ENCODE assay signal across 8 cellular contexts in the genomic region with DNA sequence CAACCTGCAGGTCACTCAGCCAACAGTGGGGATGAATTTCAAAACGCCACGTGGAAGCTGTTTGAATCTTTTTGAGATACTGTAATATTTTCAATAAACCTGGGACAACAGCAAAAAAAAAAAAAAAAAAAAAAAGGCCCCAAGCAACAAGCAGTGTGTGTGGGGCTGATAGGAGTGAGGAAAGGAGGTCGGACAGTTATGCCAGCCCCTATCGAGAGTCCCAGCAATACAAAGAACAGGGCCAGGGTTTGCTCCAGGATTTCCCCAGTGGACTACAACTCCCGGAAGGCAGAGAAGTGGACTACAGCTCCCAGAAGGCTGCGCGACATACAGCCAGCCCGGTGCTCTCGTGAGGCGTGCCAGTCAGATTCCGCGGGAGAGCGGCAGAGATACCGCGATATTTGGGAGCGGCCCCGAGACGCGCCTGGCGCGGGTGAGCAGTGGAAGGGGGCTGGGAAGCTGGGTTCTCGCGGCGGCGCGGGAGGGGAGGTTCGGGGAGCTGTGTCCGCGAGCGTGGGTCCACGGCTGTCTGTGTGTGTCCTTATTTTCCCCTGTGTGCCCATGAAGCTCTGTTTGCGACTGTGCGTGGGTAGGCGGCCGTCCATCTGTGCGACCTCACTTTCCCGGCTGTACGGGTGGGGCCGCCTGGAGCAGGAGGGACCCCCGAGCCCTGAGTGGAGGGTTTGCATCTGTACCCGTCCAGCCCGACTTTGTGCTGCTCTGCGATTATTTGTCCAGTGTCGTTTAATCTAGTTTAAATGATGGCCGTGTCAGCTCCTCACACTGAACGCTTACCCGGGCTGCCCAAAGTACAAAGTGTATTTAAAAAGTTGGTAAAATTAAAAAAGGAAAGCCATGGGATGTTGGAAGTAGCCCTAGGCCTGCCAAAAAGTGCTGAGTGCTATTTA. TPM values are rescaled to one million over a fixed set of nuclear protein-coding genes. Genes with fewer than 3 reads are reported as not detected.
DNase-seq lines count a peak whose midpoint lies in the region; ATAC-seq and TF ChIP-seq lines count a peak whose summit lies in the region.

A gene with protein sequence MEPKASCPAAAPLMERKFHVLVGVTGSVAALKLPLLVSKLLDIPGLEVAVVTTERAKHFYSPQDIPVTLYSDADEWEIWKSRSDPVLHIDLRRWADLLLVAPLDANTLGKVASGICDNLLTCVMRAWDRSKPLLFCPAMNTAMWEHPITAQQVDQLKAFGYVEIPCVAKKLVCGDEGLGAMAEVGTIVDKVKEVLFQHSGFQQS (plus strand): TSS at position 397 of the 908 bp plus-strand sequence. CDS start 4,729 bp downstream, outside the sequence.

- H3K4ac ChIP-seq in trophoblast cell (ENCODE audit: low read depth, low read length): peak within 1 kb of the TSS; percentile 95

- H3K27me3 Mint-ChIP-seq in T-cell: no peaks in the 10 kb centered on the region

- CTCF ChIA-PET in T-cell (lab: Charles Lee): interaction anchor here (0.6 to 1.7 kb wide), 8 partner anchors 24 to 345 kb away, joined by 3 to 7 read pairs (median 4); partner anchors contain the start of genes SCAMP5 (in 2 of the 2), C15orf39 (in 1 of the 2) and MAN2C1 (in 1 of the 2)

- peak; percentile 93 for TF ChIP-seq POLR2A in transverse colon (IDR thresholded peaks at IDR 0.05)

- peak; percentile 81 for DNase-seq in NCI-H1436 treated with DMSO at 0.1 percent for 48 hours (lab: John Stamatoyannopoulos, UW)
- DNase-seq in T-cell: peak; percentile 82 to 94 (median 90)
- peak; percentile 97 for DNase-seq in cardiac muscle cell (ENCODE audit: low read depth in 1 of 2, low spot score in 1 of 2)
- peak; percentile 95 to 99 for DNase-seq in trophoblast cell
- DNase-seq in transverse colon: peak; percentile 97

- H3K9ac ChIP-seq in trophoblast cell (ENCODE audit: low read length): peak within 1 kb of the TSS; percentile 99

- peak within 1 kb of the TSS; percentile 83 to 94 for H3K27ac Mint-ChIP-seq in T-cell

- no peak for TF ChIP-seq EP300 in transverse colon (IDR thresholded peaks at IDR 0.05; ENCODE audit: low read depth)

- peak within 1 kb of the TSS; percentile 96 for H3K18ac ChIP-seq in trophoblast cell (ENCODE audit: low read length)

- peak within 1 kb of the TSS; percentile 87 to 99 (median 92) for H3K4me3 Mint-ChIP-seq in T-cell

- WGBS in adipose tissue, 3 donors: 3% methylated on average over 47 of the region's 47 CpGs
- no CpG with 5 or more reads among the region's 47 CpGs for WGBS in trophoblast cell (ENCODE audit: extremely low coverage, insufficient coverage, insufficient read length)
- WGBS in transverse colon (ENCODE audit: low coverage in 1 of 2), 2 donors: 3 to 32% methylated on average over 4 to 47 of the region's 47 CpGs

- H3K79me2 ChIP-seq in trophoblast cell (ENCODE audit: control insufficient read depth, insufficient read depth, low read length, poor library complexity): peaks cover 3% of the 10 kb centered on the region

- H3K27ac ChIP-seq in adipose tissue (ENCODE audit: low read depth, low read length) (no peak within 1 kb of the TSS), cardiac muscle cell (peak within 1 kb of the TSS; percentile 32), trophoblast cell (ENCODE audit: low read depth, low read length) (peak within 1 kb of the TSS; percentile 50), transverse colon (peak within 1 kb of the TSS; percentile 87 to 95 (median 92))

- no peaks in the 10 kb centered on the region for H3K4me1 ChIP-seq in cardiac muscle cell (ENCODE audit: low read depth)
- peaks cover 0 to 2% of the 10 kb centered on the region in 2 experiments for H3K4me1 ChIP-seq in trophoblast cell (ENCODE audit: control insufficient read depth in 1 of 2, insufficient read depth in 2 of 2, low read length in 2 of 2)
- H3K4me1 ChIP-seq in transverse colon: peaks cover 10 to 18% (median 13%) of the 10 kb centered on the region in 4 donors

- H3K9me3 Mint-ChIP-seq in T-cell: no peaks in the 10 kb centered on the region

- H3K23ac ChIP-seq in trophoblast cell (ENCODE audit: low read length): no peak within 1 kb of the TSS

- peak within 1 kb of the TSS; percentile 74 for H2AK5ac ChIP-seq in trophoblast cell (ENCODE audit: low read length)

- in situ Hi-C loops in transverse colon (cut with MboI; ENCODE audit: low pct_ligation_motif_present in 1 of 4, low pct_unique_long_range_greater_than_20kb in 1 of 4, low sequenced_read_pairs in 3 of 4): loop anchor here in 2 of 4 donors (10.0 to 25.0 kb wide), 3 partner anchors 181 to 314 kb away; partner anchors contain the start of genes C15orf39 (in 1 of the 2), COMMD4 (in 1 of the 2) and NEIL1 (in 1 of the 2)

- intact Hi-C loops in transverse colon (cut with DNase I; ENCODE audit: low total_unique reads): no loop called here

- H3K9me3 ChIP-seq in cardiac muscle cell (ENCODE audit: low read depth): no peaks in the 10 kb centered on the region
- H3K9me3 ChIP-seq in trophoblast cell (ENCODE audit: insufficient read depth, low read depth, low read length): no peaks in the 10 kb centered on the region
- H3K9me3 ChIP-seq in transverse colon: no peaks in the 10 kb centered on the region

- peak within 1 kb of the TSS; percentile 77 for H3K4me2 ChIP-seq in trophoblast cell (ENCODE audit: low read length)

- no peak for TF ChIP-seq CTCF in GM12875 (IDR thresholded peaks at IDR 0.05; ENCODE audit: borderline replicate concordance, insufficient read depth, low read depth, low read length)
- no peak for TF ChIP-seq CTCF in cardiac muscle cell (IDR thresholded peaks at IDR 0.05; ENCODE audit: low read depth, low read length)
- no peak for TF ChIP-seq CTCF in transverse colon (IDR thresholded peaks at IDR 0.05)

- H3K27me3 ChIP-seq in cardiac muscle cell (no peaks in the 10 kb centered on the region), trophoblast cell (ENCODE audit: insufficient read depth, low read length) (no peaks in the 10 kb centered on the region), transverse colon (no peaks in the 10 kb centered on the region)

- H3K4me3 ChIP-seq in GM12875 (ENCODE audit: low read depth, low read length) (peak within 1 kb of the TSS; percentile 87), cardiac muscle cell (peak within 1 kb of the TSS; percentile 48), trophoblast cell (ENCODE audit: low read depth, low read length) (peak within 1 kb of the TSS; percentile 98), transverse colon (peak within 1 kb of the TSS; percentile 67 to 97 (median 80))

- peak within 1 kb of the TSS; percentile 99 for H3K14ac ChIP-seq in trophoblast cell (ENCODE audit: low read length)

- H3K79me1 ChIP-seq in trophoblast cell (ENCODE audit: low read length): peaks cover 3% of the 10 kb centered on the region

- peak within 1 kb of the TSS; percentile 86 for H2BK120ac ChIP-seq in trophoblast cell (ENCODE audit: insufficient read depth, low read length, poor library complexity)

- POLR2A ChIA-PET in T-cell (lab: Charles Lee): interaction anchor here in 1 of 2 donors (0.6 to 1.0 kb wide), 3 partner anchors 29 to 837 kb away, joined by 4 to 15 read pairs (median 4); no protein-coding TSS in a partner anchor

- H3K36me3 ChIP-seq in cardiac muscle cell (no peaks in the 10 kb centered on the region), trophoblast cell (ENCODE audit: control insufficient read depth in 1 of 2, insufficient read depth in 2 of 2, low read length in 2 of 2) (peaks cover 3 to 6% of the 10 kb centered on the region in 2 experiments), transverse colon (no peaks in the 10 kb centered on the region)

- H2BK12ac ChIP-seq in trophoblast cell (ENCODE audit: low read length): no peak within 1 kb of the TSS

- peak within 1 kb of the TSS; percentile 99 for H4K8ac ChIP-seq in trophoblast cell (ENCODE audit: low read depth, low read length)

- H4K12ac ChIP-seq in trophoblast cell (ENCODE audit: low read depth, low read length): peak within 1 kb of the TSS; percentile 95

- peaks cover 19 to 25% (median 20%) of the 10 kb centered on the region in 3 donors for H3K4me1 Mint-ChIP-seq in T-cell

- no peaks in the 10 kb centered on the region for H3K36me3 Mint-ChIP-seq in T-cell

- peak within 1 kb of the TSS; percentile 97 for H4K91ac ChIP-seq in trophoblast cell (ENCODE audit: low read depth, low read length)

- H2AFZ ChIP-seq in trophoblast cell (ENCODE audit: insufficient read depth, low read length, poor library complexity): peak within 1 kb of the TSS; percentile 97

- H2BK5ac ChIP-seq in trophoblast cell (ENCODE audit: low read depth, low read length, poor library complexity): peak within 1 kb of the TSS; percentile 57

- peak; percentile 96 for ATAC-seq in HG02840 (IDR thresholded peaks at IDR 0.05; ENCODE audit: low FRiP score, unreplicated experiment)
- ATAC-seq in T-cell (replicated peaks in 1 of 4): peak; percentile 100

RNA-seq across cellular contexts. Expression of the gene that starts here (rescaled TPM):
- 10 to 100 TPM in 4 of 5 donors, 1 to 10 TPM in 1; 9.3 to 14.3 (median 11.8) TPM for total RNA-seq in T-cell
- 10 to 100 TPM; 11.1 to 25.0 (median 19.1) TPM for polyA plus RNA-seq in adipose tissue
- 25.6 and 28.3 TPM in 2 replicates for total RNA-seq in cardiac muscle cell
- polyA plus RNA-seq in cardiac muscle cell: 15.9 and 17.6 TPM in 2 replicates
- polyA plus RNA-seq in trophoblast cell (2013): 5.5 and 5.9 TPM in 2 replicates
- 10 to 100 TPM in 3 of 4 donors, 1 to 10 TPM in 1; 5.2 to 54.5 (median 25.2) TPM for total RNA-seq in transverse colon

Comparison
In these comparisons a context has a peak if more than half of its experiments do, and no peak if none do; other contexts are left out.
1. H3K4me3 ChIP-seq: peak in every context shown above with its lines; median percentile 98 in trophoblast cell; 87 in GM12875; 80 in transverse colon; 48 in cardiac muscle cell.